In the genomic region with DNA sequence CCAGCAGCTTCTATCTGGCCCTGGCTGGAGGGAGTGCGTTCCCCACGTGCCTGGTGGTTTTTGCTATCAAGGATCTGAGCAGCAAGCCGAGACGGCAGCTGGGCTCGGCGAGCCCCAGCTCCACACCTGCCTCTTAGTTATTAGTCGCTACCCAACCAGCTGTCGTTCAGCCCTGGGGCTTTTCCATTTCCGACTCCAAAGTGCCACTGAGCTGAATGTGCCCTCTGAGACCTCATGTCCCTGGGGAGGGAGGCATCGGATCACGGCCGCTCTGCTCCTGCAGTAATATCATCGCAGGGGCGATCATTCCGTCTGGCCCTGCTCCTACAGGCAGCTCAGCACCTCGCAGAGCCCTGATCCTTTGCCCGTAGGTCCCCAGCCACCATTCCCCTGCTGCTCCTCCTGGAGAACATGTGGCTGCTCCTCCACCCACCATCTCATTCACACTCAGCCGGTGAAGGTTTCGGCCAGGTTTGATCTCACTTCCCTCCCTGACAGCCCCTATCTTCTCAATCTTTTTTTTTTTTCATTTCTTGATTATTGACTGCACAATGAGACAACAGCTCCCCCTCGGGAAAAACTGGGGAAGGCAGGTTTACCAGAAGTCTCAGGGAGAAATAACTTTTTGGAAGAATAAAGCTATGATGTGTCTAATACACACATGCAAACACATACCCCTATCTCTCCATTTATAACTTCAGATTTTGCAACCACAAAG, we compare ENCODE assay signal across 1 cellular context.
TF ChIP-seq lines count a peak whose summit lies in the region.

No MANE protein-coding gene starts in this region.

TF ChIP-seq in WTC11, 78 proteins besides CTCF, POLR2A, EP300 and RAD21 (continued from another document):
- TF ChIP-seq, protein P1, sequence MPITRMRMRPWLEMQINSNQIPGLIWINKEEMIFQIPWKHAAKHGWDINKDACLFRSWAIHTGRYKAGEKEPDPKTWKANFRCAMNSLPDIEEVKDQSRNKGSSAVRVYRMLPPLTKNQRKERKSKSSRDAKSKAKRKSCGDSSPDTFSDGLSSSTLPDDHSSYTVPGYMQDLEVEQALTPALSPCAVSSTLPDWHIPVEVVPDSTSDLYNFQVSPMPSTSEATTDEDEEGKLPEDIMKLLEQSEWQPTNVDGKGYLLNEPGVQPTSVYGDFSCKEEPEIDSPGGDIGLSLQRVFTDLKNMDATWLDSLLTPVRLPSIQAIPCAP (CRISPR knock-in tag; IDR thresholded peaks at IDR 0.05) = no peak
- TF ChIP-seq JAZF1 (CRISPR knock-in tag; IDR thresholded peaks at IDR 0.05) = no peak
- no peak for TF ChIP-seq ZNF138 (CRISPR knock-in tag; conservative IDR thresholded peaks at IDR 0.05)
- TF ChIP-seq ATF1 (CRISPR knock-in tag; IDR thresholded peaks at IDR 0.05) = no peak
- TF ChIP-seq MYBL2 (CRISPR knock-in tag; IDR thresholded peaks at IDR 0.05) = no peak
- no peak for TF ChIP-seq SP1 (CRISPR knock-in tag; conservative IDR thresholded peaks at IDR 0.05)
- no peak for TF ChIP-seq CBFB (CRISPR knock-in tag; IDR thresholded peaks at IDR 0.05; ENCODE audit: low read depth)
- TF ChIP-seq ZNF671 (CRISPR knock-in tag; IDR thresholded peaks at IDR 0.05) = no peak
- no peak for TF ChIP-seq ZNF219 (CRISPR knock-in tag; IDR thresholded peaks at IDR 0.05; ENCODE audit: borderline replicate concordance)
